ENCODE assay signal across 14 cellular contexts in the genomic region with DNA sequence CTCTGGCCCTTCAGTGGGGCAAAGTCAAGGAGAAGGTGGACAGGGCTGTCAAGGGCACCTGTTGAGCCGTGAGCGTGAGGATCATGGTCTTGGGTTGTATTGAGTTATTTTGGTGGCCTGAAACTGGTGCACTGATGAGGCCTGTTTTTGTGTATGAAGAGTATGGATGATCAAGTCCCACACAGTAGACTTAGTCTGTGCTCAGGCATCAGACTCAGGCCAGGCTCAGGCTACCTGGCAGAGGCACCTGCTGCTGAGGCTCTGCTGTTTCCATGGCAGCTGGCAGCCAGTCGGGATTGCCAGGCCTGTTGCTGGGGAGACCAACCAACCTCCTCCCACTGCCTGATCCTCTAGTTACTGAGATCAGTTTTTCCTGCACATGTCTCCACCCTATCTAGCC. TPM values are rescaled to one million over a fixed set of nuclear protein-coding genes. Genes with fewer than 3 reads are reported as not detected.
DNase-seq lines count a peak whose midpoint lies in the region; ATAC-seq and TF ChIP-seq lines count a peak whose summit lies in the region.
"Had no signal": no experiment of that assay in that cellular context is flagged by ENCODE, and none has a peak within 500 bp of the region (broad histone marks: within the 10 kb centered on the region; RNA-seq: fewer than 3 reads in every experiment).

No MANE protein-coding gene starts in this region.

- no peak overlapping the region for H3K4me3 Mint-ChIP-seq in osteocyte (ENCODE audit: unreplicated experiment)

- H3K27ac ChIP-seq in temporal lobe (ENCODE audit: low read depth, low read length): peak overlapping the region; percentile 51

- ATAC-seq in GM18861 (IDR thresholded peaks at IDR 0.05; ENCODE audit: unreplicated experiment) (no peak), HG03354 (IDR thresholded peaks at IDR 0.05; ENCODE audit: poor library complexity, severe bottlenecking, unreplicated experiment) (no peak)

- no peak for TF ChIP-seq CTCF in osteocyte (IDR thresholded peaks at IDR 0.05)

- H3K27ac Mint-ChIP-seq in osteocyte (ENCODE audit: unreplicated experiment): no peak overlapping the region

- peak; percentile 41 for DNase-seq in activated effector memory CD4-positive, alpha-beta T cell treated with anti-CD3 and anti-CD28 coated beads, Interleukin-2, amount 50 U/mL, for 16 hours
- DNase-seq in activated effector memory CD4-positive, alpha-beta T cell treated with Interleukin-2 at 50 U/mL for 16 hours: no peak
- DNase-seq in NCI-H345 (lab: John Stamatoyannopoulos, UW) (peak; percentile 56), ecto neural progenitor cell (ENCODE audit: low spot score) (peak; percentile 42), osteocyte (ENCODE audit: extremely low spot score, unreplicated experiment) (no peak)
- DNase-seq: activated CD4-positive, CD25-positive, alpha-beta regulatory T cell treated with anti-CD3 and anti-CD28 coated beads, Interleukin-2, amount 50 U/mL, for 72 hours; Calu3; mammary epithelial cell; NCI-H446 had no signal

- H3K27me3 Mint-ChIP-seq in osteocyte (ENCODE audit: unreplicated experiment): peaks cover 51% of the 10 kb centered on the region

- H3K9me3 Mint-ChIP-seq in osteocyte (ENCODE audit: unreplicated experiment): no peaks in the 10 kb centered on the region

- H3K4me1 Mint-ChIP-seq in osteocyte (ENCODE audit: unreplicated experiment): peaks cover 17% of the 10 kb centered on the region

- no peaks in the 10 kb centered on the region for H3K36me3 Mint-ChIP-seq in osteocyte (ENCODE audit: unreplicated experiment)

RNA-seq across cellular contexts. Expression of a gene that starts 5.2 kb away (rescaled TPM):
- 40.1 TPM for total RNA-seq in temporal lobe
- total RNA-seq in osteocyte: not detected in 2 replicates
- total RNA-seq: A673, Calu3 had no signal

RNA-seq across cellular contexts. Expression of a gene that starts 5.8 kb away (rescaled TPM):
- total RNA-seq in temporal lobe (10.6 TPM), osteocyte (27.5 and 32.6 TPM in 2 replicates)

RNA-seq across cellular contexts. Expression of a gene that starts 17.3 kb away (rescaled TPM):
- total RNA-seq in temporal lobe: 16.7 TPM
- 22.3 and 25.7 TPM in 2 replicates for total RNA-seq in osteocyte

RNA-seq across cellular contexts. Expression of a gene that starts 21.8 kb away (rescaled TPM):
- total RNA-seq in temporal lobe: 1.5 TPM
- 3.8 and 5.7 TPM in 2 replicates for total RNA-seq in osteocyte
- total RNA-seq: RPMI7951 had no signal

Comparison
In these comparisons a context has a peak if more than half of its experiments do, and no peak if none do; other contexts are left out.
1. DNase-seq: peak in activated effector memory CD4-positive, alpha-beta T cell treated with anti-CD3 and anti-CD28 coated beads, Interleukin-2, amount 50 U/mL, for 16 hours (single experiment), NCI-H345 (single experiment) and ecto neural progenitor cell (single experiment); none in activated effector memory CD4-positive, alpha-beta T cell treated with Interleukin-2 at 50 U/mL for 16 hours (single experiment) and osteocyte (single experiment).
2. RNA of a gene that starts 5.2 kb away (total RNA-seq): 40.1 TPM in temporal lobe (single experiment); not detected in osteocyte; every median in the first group is over 10 times any median in the second.